22 cellular contexts compared by ENCODE assay signal in genomic region chr12:64806593-64806992, GRCh38. TPM values are rescaled to one million over a fixed set of nuclear protein-coding genes. Genes with fewer than 3 reads are reported as not detected.
DNase-seq lines count a peak whose midpoint lies in the region; ATAC-seq, FAIRE-seq and TF ChIP-seq lines count a peak whose summit lies in the region.
"Had no signal": no experiment of that assay in that cellular context is flagged by ENCODE, and none has a peak within 500 bp of the region (broad histone marks: within the 10 kb centered on the region; RNA-seq: fewer than 3 reads in every experiment).

No MANE protein-coding gene starts in this region.

- no peak overlapping the region for H3K27ac ChIP-seq in endothelial cell of umbilical vein (ENCODE audit: insufficient read depth, low read depth, low read length)
- H3K27ac ChIP-seq: 22Rv1, epithelial cell of prostate, heart right ventricle, tibial artery had no signal

- no peak overlapping the region for H3K9ac ChIP-seq in endothelial cell of umbilical vein (replicated peaks; ENCODE audit: extremely low read depth, insufficient read depth, low read length)

- DNase-seq in DMS53 (lab: John Stamatoyannopoulos, UW) (peak; percentile 43), DMS53 treated with DMSO at 0.1 percent for 48 hours (lab: John Stamatoyannopoulos, UW; ENCODE audit: unreplicated experiment) (no peak), RKO (ENCODE audit: low spot score) (peak; percentile 15), endothelial cell of umbilical vein (ENCODE audit: low read depth, low spot score) (peak; percentile 63), skeletal muscle cell (ENCODE audit: low read depth) (peak; percentile 62), iPS-NIHi7 (ENCODE audit: extremely low spot score) (no peak)
- DNase-seq: activated CD4-positive, alpha-beta T cell treated with anti-CD3 and anti-CD28 coated beads for 36 hours; activated effector memory CD4-positive, alpha-beta T cell treated with Interleukin-2 at 50 U/mL for 16 hours; amniotic stem cell; DMS153; heart right ventricle; KG1; NCI-H1092; stimulated activated naive CD4-positive, alpha-beta T cell treated with Interleukin-2 at 50 U/mL for 16 hours; tibial artery had no signal

- intact Hi-C loops in endothelial cell of umbilical vein (cut with micrococcal nuclease), result no loop called here

- CTCF ChIA-PET in endothelial cell of umbilical vein (lab: Charles Lee), result interaction anchor here (1.5 to 2.8 kb wide), 3 partner anchors 10 to 315 kb away, joined by 3 to 18 read pairs (median 5); partner anchors contain the start of gene WIF1

- no peak for ATAC-seq in GM21576 (IDR thresholded peaks at IDR 0.05; ENCODE audit: unreplicated experiment)
- no peak for ATAC-seq in HG03354 (IDR thresholded peaks at IDR 0.05; ENCODE audit: poor library complexity, severe bottlenecking, unreplicated experiment)
- ATAC-seq: activated CD4-positive, alpha-beta T cell treated with anti-CD3 and anti-CD28 coated beads for 36 hours; heart right ventricle; sciatic nerve had no signal

- FAIRE-seq in endothelial cell of umbilical vein (lab: Jason Lieb, UNC), result peak; percentile 62
- FAIRE-seq: colon, RCC 7860 had no signal

- no peaks in the 10 kb centered on the region for H3K9me3 ChIP-seq in endothelial cell of umbilical vein (replicated peaks; ENCODE audit: control insufficient read depth, insufficient read depth, low read length)
- H3K9me3 ChIP-seq: tibial artery had no signal

- TF ChIP-seq POLR2A in endothelial cell of umbilical vein (IDR thresholded peaks at IDR 0.05; ENCODE audit: low read depth, low read length), result no peak

- no peak overlapping the region for H2AFZ ChIP-seq in endothelial cell of umbilical vein (ENCODE audit: low read depth, low read length)

- no peaks in the 10 kb centered on the region for H4K20me1 ChIP-seq in endothelial cell of umbilical vein (replicated peaks; ENCODE audit: control insufficient read depth, extremely low read depth, insufficient read depth, low read length)

- no peak overlapping the region for H3K4me3 ChIP-seq in endothelial cell of umbilical vein (replicated peaks in 1 of 3; ENCODE audit: insufficient read depth in 1 of 3, low read depth in 1 of 3, low read length in 3 of 3)
- H3K4me3 ChIP-seq in skeletal muscle cell (ENCODE audit: low read depth, low read length), result no peak overlapping the region
- H3K4me3 ChIP-seq: heart right ventricle, tibial artery had no signal

- no peaks in the 10 kb centered on the region for H3K4me1 ChIP-seq in endothelial cell of umbilical vein (ENCODE audit: control insufficient read depth, extremely low read depth, insufficient read depth, low read length)
- H3K4me1 ChIP-seq: tibial artery had no signal

- no peak for TF ChIP-seq CTCF in endothelial cell of umbilical vein (IDR thresholded peaks at IDR 0.05; ENCODE audit: extremely low read depth in 1 of 2, insufficient read depth in 1 of 2, low read depth in 1 of 2, low read length in 2 of 2)

- H3K9me1 ChIP-seq in endothelial cell of umbilical vein (replicated peaks; ENCODE audit: control insufficient read depth, extremely low read depth, insufficient read depth, low read length), result no peaks in the 10 kb centered on the region

- no peaks in the 10 kb centered on the region for H3K27me3 ChIP-seq in endothelial cell of umbilical vein (ENCODE audit: control insufficient read depth in 2 of 2, insufficient read depth in 2 of 2, low read length in 2 of 2)

- no TSS peak for BruUV-seq in endothelial cell of umbilical vein (replicated peaks; lab: Mats Ljungman, UMichigan)

- no peaks in the 10 kb centered on the region for H3K36me3 ChIP-seq in endothelial cell of umbilical vein (ENCODE audit: control insufficient read depth in 2 of 2, extremely low read depth in 1 of 2, insufficient read depth in 2 of 2, low read length in 2 of 2)
- H3K36me3 ChIP-seq: heart right ventricle, tibial artery had no signal

- no peaks in the 10 kb centered on the region for H3K79me2 ChIP-seq in endothelial cell of umbilical vein (ENCODE audit: control insufficient read depth, insufficient read depth, low read length)

- dilution Hi-C loops in endothelial cell of umbilical vein (cut with MboI; ENCODE audit: extremely low pct_ligation_motif_present, low sequenced_read_pairs), result no loop called here

- H3K4me2 ChIP-seq in endothelial cell of umbilical vein (ENCODE audit: insufficient read depth, low read length), result no peak overlapping the region

- POLR2A ChIA-PET in endothelial cell of umbilical vein (lab: Charles Lee), result no interaction called here

TF ChIP-seq in endothelial cell of umbilical vein, 7 proteins besides CTCF, POLR2A, EP300 and RAD21:
- no peak for TF ChIP-seq POLR2AphosphoS5 (IDR thresholded peaks at IDR 0.05; ENCODE audit: insufficient read depth, low read depth, low read length)
- TF ChIP-seq FOS (IDR thresholded peaks at IDR 0.05; ENCODE audit: borderline replicate concordance, insufficient read depth, low read length), result peak; percentile 54
- no peak for TF ChIP-seq GATA2 (IDR thresholded peaks at IDR 0.05; ENCODE audit: insufficient read depth, insufficient read length, low read depth, low read length)
TF ChIP-seq in endothelial cell of umbilical vein: peak in this region for 1.

RNA-seq across cellular contexts. Expression of gene TBC1D30, which starts 17.9 kb away (rescaled TPM):
- total RNA-seq in endothelial cell of umbilical vein, result 4.4 and 7.4 TPM in 2 replicates
- 4.9 and 7.6 TPM in 2 replicates for polyA plus RNA-seq in endothelial cell of umbilical vein
- 5.8 and 7.6 TPM in 2 replicates for polyA plus RNA-seq in endothelial cell of umbilical vein (2011; cell fraction: cytosol; rRNA removed)
- polyA plus RNA-seq in endothelial cell of umbilical vein (2011; cell fraction: nucleus; rRNA removed), result 4.0 and 5.0 TPM in 2 replicates
- 4.7 and 5.7 TPM in 2 replicates for polyA plus RNA-seq in endothelial cell of umbilical vein (2012)
- polyA minus RNA-seq in endothelial cell of umbilical vein, result 8.3 and 9.0 TPM in 2 replicates
- polyA minus RNA-seq in endothelial cell of umbilical vein (2011; cell fraction: cytosol; rRNA and poly(A)+ RNA removed), result 5.4 TPM
- 7.9 and 8.5 TPM in 2 replicates for polyA minus RNA-seq in endothelial cell of umbilical vein (2011; cell fraction: nucleus; rRNA and poly(A)+ RNA removed)

RNA-seq across cellular contexts. Expression of gene GNS, which starts 47.4 kb away (rescaled TPM):
- total RNA-seq in endothelial cell of umbilical vein, result 129 and 142 TPM in 2 replicates
- 92.8 and 107 TPM in 2 replicates for polyA plus RNA-seq in endothelial cell of umbilical vein
- 79.2 and 81.1 TPM in 2 replicates for polyA plus RNA-seq in endothelial cell of umbilical vein (2011; cell fraction: cytosol; rRNA removed)
- 56.6 and 67.1 TPM in 2 replicates for polyA plus RNA-seq in endothelial cell of umbilical vein (2011; cell fraction: nucleus; rRNA removed)
- 131 and 155 TPM in 2 replicates for polyA plus RNA-seq in endothelial cell of umbilical vein (2012)
- polyA minus RNA-seq in endothelial cell of umbilical vein, result 380 and 387 TPM in 2 replicates
- 71.4 TPM for polyA minus RNA-seq in endothelial cell of umbilical vein (2011; cell fraction: cytosol; rRNA and poly(A)+ RNA removed)
- 61.7 and 108 TPM in 2 replicates for polyA minus RNA-seq in endothelial cell of umbilical vein (2011; cell fraction: nucleus; rRNA and poly(A)+ RNA removed)

Comparison
In these comparisons a context has a peak if more than half of its experiments do, and no peak if none do; other contexts are left out.
1. DNase-seq: peak in DMS53 (single experiment), RKO (single experiment), endothelial cell of umbilical vein (single experiment) and skeletal muscle cell (single experiment); none in DMS53 treated with DMSO at 0.1 percent for 48 hours (single experiment) and iPS-NIHi7 (single experiment).